13 cellular contexts compared by ENCODE assay signal in the genomic region with DNA sequence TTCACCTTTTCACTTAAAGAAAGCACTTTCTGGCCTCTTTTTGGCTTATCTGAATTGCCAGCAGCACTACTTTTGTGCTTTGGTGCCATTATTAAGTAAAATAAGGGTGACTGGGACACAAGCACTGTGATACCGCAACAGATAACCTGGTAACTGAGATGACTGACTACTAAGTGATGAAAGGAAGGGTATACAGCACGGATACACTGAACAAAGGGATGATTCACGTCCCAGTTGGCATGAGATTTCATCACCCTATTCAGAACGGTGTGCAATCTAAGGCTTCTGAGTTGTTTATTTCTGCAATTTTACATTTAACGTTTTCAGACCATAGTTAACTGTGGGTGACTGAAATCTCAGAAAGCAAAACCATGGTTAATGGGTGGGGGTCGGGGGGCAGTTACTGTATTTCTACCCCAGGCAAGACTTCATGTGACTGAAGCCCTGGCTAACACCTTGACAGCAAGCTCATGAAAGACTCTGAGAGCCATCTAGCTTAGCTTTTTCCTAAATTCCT.
DNase-seq lines count a peak whose midpoint lies in the region; ATAC-seq and TF ChIP-seq lines count a peak whose summit lies in the region.
"Had no signal": no experiment of that assay in that cellular context is flagged by ENCODE, and none has a peak within 500 bp of the region (broad histone marks: within the 10 kb centered on the region; RNA-seq: fewer than 3 reads in every experiment).

No MANE protein-coding gene starts in this region.

- H3K36me3 ChIP-seq in right atrium auricular region = no peaks in the 10 kb centered on the region
- H3K36me3 ChIP-seq: right lobe of liver, uterus had no signal

- H3K4me3 ChIP-seq in AG10803 (ENCODE audit: low read length) (no peak overlapping the region), right atrium auricular region (no peak overlapping the region)
- H3K4me3 ChIP-seq: right lobe of liver, uterus had no signal

- ATAC-seq in HG03457 (IDR thresholded peaks at IDR 0.05; ENCODE audit: unreplicated experiment) (no peak), GM19035 (IDR thresholded peaks at IDR 0.05; ENCODE audit: unreplicated experiment) (no peak), HG03175 (IDR thresholded peaks at IDR 0.05; ENCODE audit: unreplicated experiment) (no peak)

- no peaks in the 10 kb centered on the region for H3K9me3 ChIP-seq in right atrium auricular region
- H3K9me3 ChIP-seq: right lobe of liver, uterus had no signal

- H3K27ac ChIP-seq in right atrium auricular region = no peak overlapping the region
- H3K27ac ChIP-seq: C4-2B, right lobe of liver, uterus had no signal

- peak; percentile 65 for DNase-seq in AG10803 (ENCODE audit: low read depth)
- DNase-seq in LoVo (ENCODE audit: low spot score) = peak; percentile 75
- peak; percentile 68 for DNase-seq in SK-MEL-5 (ENCODE audit: low read depth, low spot score)
- peak; percentile 74 for DNase-seq in fibroblast of peridontal ligament (ENCODE audit: extremely low read depth)
- no peak for DNase-seq in right atrium auricular region (ENCODE audit: low spot score)
- DNase-seq: NCI-H526 treated with DMSO at 0.1 percent for 48 hours, right lobe of liver, T1000, uterus had no signal

- in situ Hi-C loops in SK-MEL-5 (cut with HindIII; ENCODE audit: low pct_unique_long_range_greater_than_20kb, low sequenced_read_pairs) = no loop called here

- TF ChIP-seq CTCF in AG10803 (conservative IDR thresholded peaks at IDR 0.05; ENCODE audit: low read length) (no peak), right atrium auricular region (IDR thresholded peaks at IDR 0.05) (no peak)

- no peaks in the 10 kb centered on the region for H3K27me3 ChIP-seq in right atrium auricular region
- H3K27me3 ChIP-seq: right lobe of liver, uterus had no signal

- no peaks in the 10 kb centered on the region for H3K4me1 ChIP-seq in right atrium auricular region
- H3K4me1 ChIP-seq: uterus had no signal
